25 cellular contexts compared by ENCODE assay signal in genomic region chr3:47647550-47647949, GRCh38.
A peak's percentile ranks its signal among the peaks of the same experiment; 100 is the strongest.
DNase-seq lines count a peak whose midpoint lies in the region; ATAC-seq, FAIRE-seq and TF ChIP-seq lines count a peak whose summit lies in the region.
"Had no signal": no experiment of that assay in that cellular context is flagged by ENCODE, and none has a peak within 500 bp of the region (broad histone marks: within the 10 kb centered on the region; RNA-seq: fewer than 3 reads in every experiment).

No MANE protein-coding gene starts in this region.

- TF ChIP-seq CTCF in D721Med (IDR thresholded peaks at IDR 0.05; ENCODE audit: insufficient read depth, missing control alignments) (no peak), LNCaP clone FGC (IDR thresholded peaks at IDR 0.05; ENCODE audit: control insufficient read depth, extremely low read depth, insufficient read depth) (no peak), keratinocyte (optimal IDR thresholded peaks at IDR 0.05 in 1 of 3, IDR thresholded peaks at IDR 0.05 in 1 of 3, conservative IDR thresholded peaks at IDR 0.05 in 1 of 3; ENCODE audit: extremely low read depth in 1 of 3, insufficient read depth in 2 of 3, low read length in 3 of 3) (no peak)

- H3K4me3 ChIP-seq in LNCaP clone FGC (ENCODE audit: low read depth, low read length), result no peak overlapping the region
- no peak overlapping the region for H3K4me3 ChIP-seq in keratinocyte (ENCODE audit: control insufficient read depth in 2 of 3, extremely low read depth in 1 of 3, insufficient read depth in 2 of 3, low read depth in 1 of 3, low read length in 3 of 3)
- H3K4me3 ChIP-seq in skeletal muscle tissue (ENCODE audit: low read length in 3 of 3), result no peak overlapping the region
- H3K4me3 ChIP-seq: GM12878, MG63, PC-9 had no signal

- no peak for DNase-seq in D721Med (ENCODE audit: insufficient read length, low spot score)
- peak; percentile 11 for DNase-seq in LNCaP clone FGC (ENCODE audit: low read depth)
- DNase-seq in keratinocyte (ENCODE audit: low read depth, low spot score), result no peak
- no peak for DNase-seq in GM19239 (ENCODE audit: insufficient read length, low spot score)
- no peak for DNase-seq in UCSD-AML1 (lab: John Stamatoyannopoulos, UW; ENCODE audit: unreplicated experiment)
- DNase-seq: Caco-2; CD8-positive, alpha-beta T cell; DMS 273 treated with DMSO at 0.1 percent for 48 hours; DMS79; EL; GDM1; H7; KBM-7; MG63; NCI-H1105 treated with DMSO at 0.1 percent for 48 hours; NCI-H2029; NCI-H446; NCI-H524 treated with DMSO at 0.1 percent for 48 hours; NCI-H774; PC-9; SHP77 had no signal

- no peak overlapping the region for H3K9ac ChIP-seq in keratinocyte (ENCODE audit: control insufficient read depth, extremely low read depth, insufficient read depth, low read length)
- no peak overlapping the region for H3K9ac ChIP-seq in skeletal muscle tissue (ENCODE audit: low read depth in 1 of 3, low read length in 3 of 3)

- peaks cover 7% of the 10 kb centered on the region for H3K79me2 ChIP-seq in keratinocyte (ENCODE audit: control insufficient read depth, insufficient read depth, low read length)

- ATAC-seq in HG03354 (IDR thresholded peaks at IDR 0.05; ENCODE audit: poor library complexity, severe bottlenecking, unreplicated experiment), result no peak
- ATAC-seq: CD8-positive, alpha-beta T cell; GM12878 had no signal

- H3K27ac ChIP-seq in keratinocyte (ENCODE audit: control insufficient read depth, insufficient read depth, low read length), result no peak overlapping the region
- H3K27ac ChIP-seq in skeletal muscle tissue (ENCODE audit: low read depth, low read length), result peak overlapping the region; percentile 43
- H3K27ac ChIP-seq: C4-2B, PC-9 had no signal

- no peak overlapping the region for H2AFZ ChIP-seq in keratinocyte (ENCODE audit: control insufficient read depth, low read length)
- H2AFZ ChIP-seq: PC-9 had no signal

- H3K9me1 ChIP-seq in keratinocyte (ENCODE audit: control insufficient read depth, extremely low read depth, insufficient read depth, low read length), result no peaks in the 10 kb centered on the region

- dilution Hi-C loops in keratinocyte (cut with MboI; ENCODE audit: extremely low pct_ligation_motif_present, low sequenced_read_pairs), result no loop called here

- H3K9me3 ChIP-seq in keratinocyte (ENCODE audit: control insufficient read depth, low read depth, low read length) (no peaks in the 10 kb centered on the region), skeletal muscle tissue (ENCODE audit: control insufficient read depth in 3 of 3, low read length in 3 of 3) (no peaks in the 10 kb centered on the region)
- H3K9me3 ChIP-seq: Caco-2, MG63 had no signal

- peak; percentile 56 for FAIRE-seq in D721Med (lab: Jason Lieb, UNC)
- peak; percentile 34 for FAIRE-seq in keratinocyte (lab: Jason Lieb, UNC)
- no peak for FAIRE-seq in GM19239 (lab: Jason Lieb, UNC)
- FAIRE-seq: GM12878 had no signal

- H3K27me3 ChIP-seq in keratinocyte (ENCODE audit: control insufficient read depth, extremely low read depth, insufficient read depth, low read length) (no peaks in the 10 kb centered on the region), skeletal muscle tissue (ENCODE audit: control insufficient read depth in 3 of 3, insufficient read depth in 3 of 3, low read length in 3 of 3) (no peaks in the 10 kb centered on the region)
- H3K27me3 ChIP-seq: MG63 had no signal

- no peaks in the 10 kb centered on the region for H4K20me1 ChIP-seq in keratinocyte (ENCODE audit: control insufficient read depth, extremely low read depth, insufficient read depth, low read length)

- no peak overlapping the region for H3K4me2 ChIP-seq in keratinocyte (ENCODE audit: control insufficient read depth, extremely low read depth, insufficient read depth, low read depth, low read length)
- H3K4me2 ChIP-seq: PC-9 had no signal

- H3K4me1 ChIP-seq in keratinocyte (ENCODE audit: control insufficient read depth, extremely low read depth, insufficient read depth, low read length), result peaks cover 6% of the 10 kb centered on the region
- peaks cover 2 to 4% (median 3%) of the 10 kb centered on the region in 3 donors for H3K4me1 ChIP-seq in skeletal muscle tissue (ENCODE audit: control insufficient read depth in 3 of 3, insufficient read depth in 3 of 3, low read length in 3 of 3)

- H3K36me3 ChIP-seq in keratinocyte (ENCODE audit: control insufficient read depth in 2 of 2, extremely low read depth in 1 of 2, insufficient read depth in 2 of 2, low read length in 2 of 2) (peaks cover 5 to 15% of the 10 kb centered on the region in 2 experiments), skeletal muscle tissue (ENCODE audit: control insufficient read depth in 3 of 3, insufficient read depth in 3 of 3, low read length in 3 of 3) (peaks cover 0 to 6% (median 3%) of the 10 kb centered on the region in 3 donors)
